Comparison of ENCODE assay signal across 1 cellular context in genomic region chr5:122163151-122164069, GRCh38.
TF ChIP-seq lines count a peak whose summit lies in the region.

No MANE protein-coding gene starts in this region.

TF ChIP-seq in SK-N-SH, 30 proteins besides CTCF, POLR2A, EP300 and RAD21 (continued from another document):
- 0 out of 2 replicates have a peak, but pooled peaks have one; percentile 33 for TF ChIP-seq REST (IDR thresholded peaks at IDR 0.05; ENCODE audit: low read depth, low read length)
- TF ChIP-seq ZBTB33 (IDR thresholded peaks at IDR 0.05; ENCODE audit: borderline replicate concordance, low read depth): no peak; the same call in 1 of the 2 replicates
- 0 out of 2 replicates have a peak, but pooled peaks have one; percentile 7 for TF ChIP-seq RXRA (IDR thresholded peaks at IDR 0.05; ENCODE audit: borderline replicate concordance, low read depth)
- TF ChIP-seq CHD2 (IDR thresholded peaks at IDR 0.05; ENCODE audit: low read length, partially characterized antibody): no peak
- TF ChIP-seq JUND (IDR thresholded peaks at IDR 0.05): peak; percentile 24
- TF ChIP-seq FOSL2 (IDR thresholded peaks at IDR 0.05; ENCODE audit: borderline replicate concordance, low read depth): peak; percentile 57
- no peak for TF ChIP-seq EZH2phosphoT487 (IDR thresholded peaks at IDR 0.05; ENCODE audit: borderline replicate concordance, low read depth)
- TF ChIP-seq MXI1 (IDR thresholded peaks at IDR 0.05; ENCODE audit: low read depth, low read length): no peak
- no peak for TF ChIP-seq TAF1 (IDR thresholded peaks at IDR 0.05; ENCODE audit: borderline replicate concordance, low read depth, low read length)
- TF ChIP-seq GABPA (IDR thresholded peaks at IDR 0.05; ENCODE audit: low read depth): no peak
- no peak for TF ChIP-seq NRF1 (IDR thresholded peaks at IDR 0.05; ENCODE audit: low read depth, low read length)
- TF ChIP-seq TEAD4 (IDR thresholded peaks at IDR 0.05; ENCODE audit: borderline replicate concordance, insufficient read depth): peak; percentile 50
- no peak for TF ChIP-seq FOXM1 (IDR thresholded peaks at IDR 0.05; ENCODE audit: low read depth)
